ENCODE assay signal across 30 cellular contexts in genomic region chr5:175027390-175027789, GRCh38.
"Had no signal": no experiment of that assay in that cellular context is flagged by ENCODE, and none has a peak within 500 bp of the region (broad histone marks: within the 10 kb centered on the region; RNA-seq: fewer than 3 reads in every experiment).

No MANE protein-coding gene starts in this region.

- H3K27me3 ChIP-seq: MG63, Peyer's patch, SJSA1 had no signal

- H3K36me3 ChIP-seq: MG63, Peyer's patch, SJSA1 had no signal

- H3K4me3 ChIP-seq: MG63, Peyer's patch, SJSA1 had no signal

- ATAC-seq: PC-3 had no signal

- H3K27ac ChIP-seq: Peyer's patch, SJSA1 had no signal

- DNase-seq: Kasumi-1, MG63, NCI-H1048, NCI-H1092 treated with DMSO at 0.1 percent for 48 hours, NCI-H1105 treated with DMSO at 0.1 percent for 48 hours, NCI-H1436, NCI-H146, NCI-H1694, NCI-H187, NCI-H1930, NCI-H2029 treated with DMSO at 0.1 percent for 48 hours, NCI-H2081 treated with DMSO at 0.1 percent for 48 hours, NCI-H2107, NCI-H2171, NCI-H226, NCI-H446 treated with DMSO at 0.1 percent for 48 hours, NCI-H510A, NCI-H524, NCI-H526, NCI-H69, NCI-H748 treated with DMSO at 0.1 percent for 48 hours, NCI-H82, PC-3, Peyer's patch, Right ventricle myocardium superior, RPMI8226, SHP77 treated with DMSO at 0.1 percent for 48 hours, SK-N-SH, SW 1271 had no signal

- H3K4me1 ChIP-seq: Peyer's patch, SJSA1 had no signal

- H3K9me3 ChIP-seq: Peyer's patch, SK-N-SH had no signal
